35 cellular contexts compared by ENCODE assay signal in the genomic region with DNA sequence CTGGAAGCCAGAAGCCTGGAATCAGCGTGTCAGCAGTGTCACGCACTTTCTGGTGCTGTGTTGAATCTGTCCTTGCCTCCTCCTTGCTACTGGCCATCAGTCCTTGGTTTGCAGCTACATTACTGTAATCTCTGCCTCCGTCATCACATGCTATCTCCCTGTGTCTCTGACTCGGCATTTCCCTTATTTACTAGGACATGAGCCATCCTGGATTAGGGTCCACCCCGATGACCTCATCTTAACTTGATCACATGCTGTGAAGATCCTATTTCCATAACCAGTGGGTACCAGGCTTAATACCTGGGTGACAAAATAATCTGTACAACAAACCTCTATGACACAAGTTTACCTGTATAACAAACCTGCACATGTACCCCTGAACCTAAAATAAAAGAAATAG.
A peak's percentile ranks its signal among the peaks of the same experiment; 100 is the strongest.
DNase-seq lines count a peak whose midpoint lies in the region; ATAC-seq, FAIRE-seq and TF ChIP-seq lines count a peak whose summit lies in the region.
"Had no signal": no experiment of that assay in that cellular context is flagged by ENCODE, and none has a peak within 500 bp of the region (broad histone marks: within the 10 kb centered on the region; RNA-seq: fewer than 3 reads in every experiment).

No MANE protein-coding gene starts in this region.

- DNase-seq in K562 (ENCODE audit: extremely low read depth in 1 of 4, low spot score in 3 of 4) (no peak), fibroblast of villous mesenchyme (ENCODE audit: low read depth) (peak; percentile 43), neuronal stem cell (ENCODE audit: low spot score) (no peak), D341Med (ENCODE audit: low spot score) (no peak), progenitor cell of endocrine pancreas (ENCODE audit: low spot score, unreplicated experiment) (no peak)
- DNase-seq: activated CD4-positive, alpha-beta T cell treated with anti-CD3 and anti-CD28 coated beads, Interleukin-2, amount 50 U/mL, for 4 hours; activated CD8-positive, alpha-beta memory T cell treated with anti-CD3 and anti-CD28 coated beads, Interleukin-2, amount 10 ng/mL, durations not matched to agents 7 days and 5 days; activated gamma-delta T cell; activated naive CD8-positive, alpha-beta T cell treated with anti-CD3 and anti-CD28 coated beads, Interleukin-2, amount 10 ng/mL, durations not matched to agents 7 days and 5 days; activated T-cell treated with anti-CD3 and anti-CD28 coated beads, Interleukin-2, amount 50 U/mL, for 4 hours; Caco-2; DMS79 treated with DMSO at 0.1 percent for 48 hours; effector memory CD8-positive, alpha-beta T cell; hypothalamus; KBM-7; mammary epithelial cell; NCI-H1417; NCI-H2029 treated with DMSO at 0.1 percent for 48 hours; NCI-H526; PC-3; right cardiac atrium; SK-N-SH; stimulated activated CD4-positive, alpha-beta T cell treated with anti-CD3 and anti-CD28 coated beads, Interleukin-4, amount 100 ng/mL, for 24 hours had no signal

- no peak overlapping the region for H2BK120ac ChIP-seq in neuronal stem cell (ENCODE audit: low read depth, low read length)

- intact Hi-C loops in K562 (cut with micrococcal nuclease), result no loop called here

- POLR2A ChIA-PET in HEK293 (lab: Yijun Ruan, JAX), result no interaction called here
- POLR2A ChIA-PET in K562 (lab: Yijun Ruan, JAX), result no interaction called here

- H3K4me3 ChIP-seq in HEK293 (ENCODE audit: low read depth, low read length), result no peak overlapping the region
- H3K4me3 ChIP-seq in K562, result no peak overlapping the region
- no peak overlapping the region for H3K4me3 ChIP-seq in fibroblast of villous mesenchyme (ENCODE audit: low read depth, low read length)
- peak overlapping the region in 1 of 2 donors; percentile 55 for H3K4me3 ChIP-seq in neuronal stem cell (ENCODE audit: low read length in 2 of 2)
- H3K4me3 ChIP-seq: ascending aorta, BLaER1, gastroesophageal sphincter, tibial nerve had no signal

- H3K4ac ChIP-seq in neuronal stem cell (ENCODE audit: low read length), result no peak overlapping the region

- H3K14ac ChIP-seq in neuronal stem cell (ENCODE audit: low read length), result no peak overlapping the region

- no peak overlapping the region for H2AK5ac ChIP-seq in neuronal stem cell (ENCODE audit: low read depth, low read length)

- no peak for FAIRE-seq in K562 (lab: Jason Lieb, UNC)
- FAIRE-seq: GM19239, H1 had no signal

- in situ Hi-C loops in K562 (cut with MboI), result no loop called here

- H2BK5ac ChIP-seq in neuronal stem cell (ENCODE audit: low read length), result no peak overlapping the region

- H3K23ac ChIP-seq in neuronal stem cell (ENCODE audit: low read depth, low read length, poor library complexity), result no peak overlapping the region

- BruUV-seq in K562 (replicated peaks; lab: Mats Ljungman, UMichigan), result no TSS peak

- TF ChIP-seq CTCF in HEK293 (tag by site-specific recombination; IDR thresholded peaks at IDR 0.05), result no peak
- no peak for TF ChIP-seq CTCF in K562 (IDR thresholded peaks at IDR 0.05 in 2 of 3, conservative IDR thresholded peaks at IDR 0.05 in 1 of 3; ENCODE audit: insufficient read depth in 2 of 3, low read depth in 1 of 3, low read length in 3 of 3)
- TF ChIP-seq CTCF in fibroblast of villous mesenchyme (IDR thresholded peaks at IDR 0.05; ENCODE audit: insufficient read depth, low read depth, low read length), result no peak
- no peak for TF ChIP-seq CTCF in progenitor cell of endocrine pancreas (IDR thresholded peaks at IDR 0.05; ENCODE audit: unreplicated experiment)

- no peak for TF ChIP-seq EP300 in K562 (IDR thresholded peaks at IDR 0.05; ENCODE audit: low read length)

- peaks cover 4% of the 10 kb centered on the region for H3K4me1 Mint-ChIP-seq in progenitor cell of endocrine pancreas (ENCODE audit: low read depth)
- H3K4me1 Mint-ChIP-seq: central memory CD8-positive, alpha-beta T cell had no signal

- H3K79me2 ChIP-seq in K562 (ENCODE audit: control insufficient read depth, insufficient read depth, low read length), result no peaks in the 10 kb centered on the region

- H3K4me2 ChIP-seq in K562 (ENCODE audit: insufficient read depth, low read length) (no peak overlapping the region), neuronal stem cell (ENCODE audit: insufficient read depth, low read length, poor library complexity, severe bottlenecking) (peak overlapping the region; percentile 11)
- H3K4me2 ChIP-seq: BLaER1, SK-N-SH had no signal

- no peak overlapping the region for H3K27ac Mint-ChIP-seq in progenitor cell of endocrine pancreas
- H3K27ac Mint-ChIP-seq: activated CD8-positive, alpha-beta memory T cell treated with anti-CD3 and anti-CD28 coated beads, Interleukin-2, amount 10 ng/mL, durations not matched to agents 7 days and 5 days; activated naive CD8-positive, alpha-beta T cell treated with anti-CD3 and anti-CD28 coated beads, Interleukin-2, amount 10 ng/mL, durations not matched to agents 7 days and 5 days; effector memory CD8-positive, alpha-beta T cell had no signal

- H3K36me3 Mint-ChIP-seq in progenitor cell of endocrine pancreas (ENCODE audit: insufficient read depth), result no peaks in the 10 kb centered on the region
- H3K36me3 Mint-ChIP-seq: activated CD8-positive, alpha-beta memory T cell treated with anti-CD3 and anti-CD28 coated beads, Interleukin-2, amount 10 ng/mL, durations not matched to agents 7 days and 5 days; activated naive CD8-positive, alpha-beta T cell treated with anti-CD3 and anti-CD28 coated beads, Interleukin-2, amount 10 ng/mL, durations not matched to agents 7 days and 5 days had no signal

- H2AFZ ChIP-seq in K562 (ENCODE audit: low read depth, low read length) (no peak overlapping the region), neuronal stem cell (ENCODE audit: low read length) (no peak overlapping the region)

- H3K9me3 Mint-ChIP-seq in progenitor cell of endocrine pancreas (ENCODE audit: low read depth), result no peaks in the 10 kb centered on the region
- H3K9me3 Mint-ChIP-seq: activated T-cell treated with anti-CD3 and anti-CD28 coated beads, Interleukin-2, amount 50 U/mL, for 4 hours; central memory CD8-positive, alpha-beta T cell; effector memory CD8-positive, alpha-beta T cell had no signal

- H3K27ac ChIP-seq in HEK293 (ENCODE audit: extremely low read depth, low read depth, low read length) (no peak overlapping the region), K562 (ENCODE audit: extremely low read depth, low read depth, low read length) (no peak overlapping the region), neuronal stem cell (replicated peaks; ENCODE audit: low read length) (no peak overlapping the region)
- H3K27ac ChIP-seq: ascending aorta, BLaER1, gastroesophageal sphincter, tibial nerve had no signal

- ATAC-seq in K562, result no peak
- no peak for ATAC-seq in HG03439 (IDR thresholded peaks at IDR 0.05; ENCODE audit: unreplicated experiment)
- ATAC-seq in GM18517 (IDR thresholded peaks at IDR 0.05; ENCODE audit: unreplicated experiment), result no peak
- ATAC-seq: activated CD4-positive, CD25-positive, alpha-beta regulatory T cell treated with anti-CD3 and anti-CD28 coated beads, Interleukin-2, amount 50 U/mL, for 24 hours; activated CD8-positive, alpha-beta memory T cell treated with anti-CD3 and anti-CD28 coated beads, Interleukin-2, amount 10 ng/mL, durations not matched to agents 7 days and 5 days; activated T-cell treated with anti-CD3 and anti-CD28 coated beads, Interleukin-2, amount 50 U/mL, for 4 hours; effector memory CD8-positive, alpha-beta T cell; esophagus mucosa; gastroesophageal sphincter; PC-3; right cardiac atrium had no signal

- H2BK12ac ChIP-seq in neuronal stem cell (ENCODE audit: low read length), result no peak overlapping the region

- no peaks in the 10 kb centered on the region; a peak in 1 of 5 replicates for H3K27me3 ChIP-seq in K562 (ENCODE audit: control insufficient read depth in 2 of 2, insufficient read depth in 2 of 2, low read length in 2 of 2)
- no peaks in the 10 kb centered on the region for H3K27me3 ChIP-seq in neuronal stem cell (ENCODE audit: control insufficient read depth in 3 of 3, insufficient read depth in 3 of 3, low read depth in 1 of 3, low read length in 3 of 3)
- H3K27me3 ChIP-seq: ascending aorta, BLaER1, gastroesophageal sphincter, tibial nerve had no signal

- TF ChIP-seq POLR2A in K562 (conservative IDR thresholded peaks at IDR 0.05), result no peak

- no peaks in the 10 kb centered on the region for H3K9me1 ChIP-seq in K562 (ENCODE audit: control insufficient read depth, insufficient read depth, low read length)

- no peak overlapping the region for H3K9ac ChIP-seq in K562 (ENCODE audit: insufficient read depth in 1 of 2, low read depth in 2 of 2, low read length in 2 of 2)
- H3K9ac ChIP-seq in neuronal stem cell (ENCODE audit: low read depth, low read length, poor library complexity), result no peak overlapping the region
- H3K9ac ChIP-seq: BLaER1, SK-N-SH had no signal

- no peak for TF ChIP-seq RAD21 in K562 (CRISPR knock-in tag; conservative IDR thresholded peaks at IDR 0.05 in 1 of 2, IDR thresholded peaks at IDR 0.05 in 1 of 2)

- H3K4me1 ChIP-seq in HEK293 (ENCODE audit: control insufficient read depth, insufficient read depth, low read length), result no peaks in the 10 kb centered on the region
- H3K4me1 ChIP-seq in K562 (replicated peaks in 1 of 2; ENCODE audit: control insufficient read depth in 2 of 2, insufficient read depth in 2 of 2, low read length in 2 of 2), result no peaks in the 10 kb centered on the region
- H3K4me1 ChIP-seq in neuronal stem cell (ENCODE audit: control insufficient read depth in 2 of 2, insufficient read depth in 1 of 2, low read depth in 1 of 2, low read length in 2 of 2), result no peaks in the 10 kb centered on the region
- H3K4me1 ChIP-seq: BLaER1, Caco-2 had no signal

- H4K20me1 ChIP-seq in K562 (replicated peaks; ENCODE audit: control insufficient read depth, insufficient read depth, low read length), result no peaks in the 10 kb centered on the region
- H4K20me1 ChIP-seq: BLaER1 had no signal

- H3K9me3 ChIP-seq in HEK293 (ENCODE audit: control insufficient read depth, insufficient read depth, low read depth, low read length), result no peaks in the 10 kb centered on the region
- no peaks in the 10 kb centered on the region for H3K9me3 ChIP-seq in K562 (replicated peaks; ENCODE audit: control insufficient read depth, insufficient read depth, low read depth, low read length)
- no peaks in the 10 kb centered on the region for H3K9me3 ChIP-seq in neuronal stem cell (replicated peaks in 1 of 2; ENCODE audit: control insufficient read depth in 2 of 2, insufficient read depth in 1 of 2, low read depth in 1 of 2, low read length in 2 of 2)
- H3K9me3 ChIP-seq: ascending aorta, BLaER1, Caco-2, gastroesophageal sphincter, SK-N-SH, tibial nerve had no signal

- H3K36me3 ChIP-seq in HEK293 (ENCODE audit: control insufficient read depth in 2 of 2, insufficient read depth in 1 of 2, low read length in 2 of 2) (no peaks in the 10 kb centered on the region), K562 (ENCODE audit: control insufficient read depth, insufficient read depth, low read length) (no peaks in the 10 kb centered on the region), neuronal stem cell (replicated peaks in 1 of 2; ENCODE audit: control insufficient read depth in 2 of 2, insufficient read depth in 2 of 2, low read length in 2 of 2) (no peaks in the 10 kb centered on the region)
- H3K36me3 ChIP-seq: ascending aorta, BLaER1, gastroesophageal sphincter, tibial nerve had no signal

- no peaks in the 10 kb centered on the region for H3K79me1 ChIP-seq in neuronal stem cell (ENCODE audit: low read depth, low read length)

- H2BK15ac ChIP-seq in neuronal stem cell (ENCODE audit: low read length), result no peak overlapping the region

- CTCF ChIA-PET in HEK293 (lab: Yijun Ruan, JAX) (no interaction called here), K562 (lab: Yijun Ruan, JAX; ENCODE audit: low intra/inter-chr PET ratio) (no interaction called here)

- peaks cover 5% of the 10 kb centered on the region for H3K27me3 Mint-ChIP-seq in progenitor cell of endocrine pancreas

- H3K4me3 Mint-ChIP-seq in progenitor cell of endocrine pancreas (ENCODE audit: low read depth), result no peak overlapping the region
- H3K4me3 Mint-ChIP-seq: activated CD8-positive, alpha-beta memory T cell treated with anti-CD3 and anti-CD28 coated beads, Interleukin-2, amount 10 ng/mL, durations not matched to agents 7 days and 5 days; activated naive CD8-positive, alpha-beta T cell treated with anti-CD3 and anti-CD28 coated beads, Interleukin-2, amount 10 ng/mL, durations not matched to agents 7 days and 5 days; activated T-cell treated with anti-CD3 and anti-CD28 coated beads, Interleukin-2, amount 50 U/mL, for 4 hours; central memory CD8-positive, alpha-beta T cell; effector memory CD8-positive, alpha-beta T cell had no signal

- no peak overlapping the region for H4K91ac ChIP-seq in neuronal stem cell (ENCODE audit: low read depth, low read length, poor library complexity)

- H4K8ac ChIP-seq in neuronal stem cell (ENCODE audit: low read depth, low read length), result no peak overlapping the region

- H3K18ac ChIP-seq in neuronal stem cell (ENCODE audit: low read length), result peak overlapping the region; percentile 36

- 0% methylated on average over 5 of the region's 5 CpGs for WGBS in K562 (ENCODE audit: insufficient coverage, low coverage, missing lambda C conversion rate)
- WGBS in neuronal stem cell (ENCODE audit: extremely low coverage in 2 of 2, insufficient read length in 2 of 2, insufficient replicate concordance in 1 of 2), 2 donors, result no CpG with 5 or more reads among the region's 5 CpGs

Comparison
In these comparisons a context has a peak if more than half of its experiments do, and no peak if none do; other contexts are left out.
1. Of the 44 proteins assayed by ChIP-seq in both K562 and HEK293: peak only in K562: none; only in HEK293: ATF2; in both: none; in neither: 43.